In genomic region chr6:122753688-122754056, GRCh38 we compare ENCODE assay signal across 13 cellular contexts. TPM values are rescaled to one million over a fixed set of nuclear protein-coding genes. Genes with fewer than 3 reads are reported as not detected.
DNase-seq lines count a peak whose midpoint lies in the region; ATAC-seq and TF ChIP-seq lines count a peak whose summit lies in the region.
"Had no signal": no experiment of that assay in that cellular context is flagged by ENCODE, and none has a peak within 500 bp of the region (broad histone marks: within the 10 kb centered on the region; RNA-seq: fewer than 3 reads in every experiment).

No MANE protein-coding gene starts in this region.

- intact Hi-C loops in activated CD4-positive, alpha-beta memory T cell treated with anti-CD3 and anti-CD28 coated beads for 36 hours (cut with micrococcal nuclease): no loop called here

- ATAC-seq in stimulated activated memory B cell treated with anti-CD40 and anti-IgM and Interleukin-4, amounts not matched to agents 10 μg/mL and 1 μg/mL and 100 μg/mL, for 72 hours: no peak
- ATAC-seq in HG02885 (IDR thresholded peaks at IDR 0.05; ENCODE audit: poor library complexity, unreplicated experiment): no peak
- no peak for ATAC-seq in HG03342 (IDR thresholded peaks at IDR 0.05; ENCODE audit: unreplicated experiment)

- H3K27me3 Mint-ChIP-seq in stimulated activated memory B cell treated with anti-CD40 and anti-IgM and Interleukin-4, amounts not matched to agents 10 μg/mL and 1 μg/mL and 100 μg/mL, for 72 hours: no peaks in the 10 kb centered on the region
- no peaks in the 10 kb centered on the region for H3K27me3 Mint-ChIP-seq in activated CD4-positive, alpha-beta memory T cell treated with anti-CD3 and anti-CD28 coated beads for 36 hours

- H3K27ac Mint-ChIP-seq in stimulated activated memory B cell treated with anti-CD40 and anti-IgM and Interleukin-4, amounts not matched to agents 10 μg/mL and 1 μg/mL and 100 μg/mL, for 72 hours: no peak overlapping the region
- no peak overlapping the region for H3K27ac Mint-ChIP-seq in activated CD4-positive, alpha-beta memory T cell treated with anti-CD3 and anti-CD28 coated beads for 36 hours

- H3K4me1 Mint-ChIP-seq in stimulated activated memory B cell treated with anti-CD40 and anti-IgM and Interleukin-4, amounts not matched to agents 10 μg/mL and 1 μg/mL and 100 μg/mL, for 72 hours: peaks cover 18% of the 10 kb centered on the region
- peaks cover 8% of the 10 kb centered on the region for H3K4me1 Mint-ChIP-seq in activated CD4-positive, alpha-beta memory T cell treated with anti-CD3 and anti-CD28 coated beads for 36 hours (ENCODE audit: low read depth)

- no peak overlapping the region for H3K4me3 ChIP-seq in fibroblast of villous mesenchyme (ENCODE audit: low read depth, low read length)
- H3K4me3 ChIP-seq: suprapubic skin had no signal

- no peaks in the 10 kb centered on the region for H3K36me3 Mint-ChIP-seq in stimulated activated memory B cell treated with anti-CD40 and anti-IgM and Interleukin-4, amounts not matched to agents 10 μg/mL and 1 μg/mL and 100 μg/mL, for 72 hours
- H3K36me3 Mint-ChIP-seq in activated CD4-positive, alpha-beta memory T cell treated with anti-CD3 and anti-CD28 coated beads for 36 hours: no peaks in the 10 kb centered on the region
- H3K36me3 Mint-ChIP-seq: immature natural killer cell had no signal

- H3K4me3 Mint-ChIP-seq in stimulated activated memory B cell treated with anti-CD40 and anti-IgM and Interleukin-4, amounts not matched to agents 10 μg/mL and 1 μg/mL and 100 μg/mL, for 72 hours: peak overlapping the region; percentile 39
- no peak overlapping the region for H3K4me3 Mint-ChIP-seq in activated CD4-positive, alpha-beta memory T cell treated with anti-CD3 and anti-CD28 coated beads for 36 hours
- H3K4me3 Mint-ChIP-seq: immature natural killer cell had no signal

- POLR2A ChIA-PET in activated CD4-positive, alpha-beta memory T cell treated with anti-CD3 and anti-CD28 coated beads for 36 hours (lab: Charles Lee): no interaction called here

- DNase-seq in HCEC 1CT (peak; percentile 9), OCI-M1 (lab: John Stamatoyannopoulos, UW) (peak; percentile 42), fibroblast of villous mesenchyme (ENCODE audit: low read depth) (peak; percentile 37)
- DNase-seq in activated CD4-positive, alpha-beta memory T cell treated with anti-CD3 and anti-CD28 coated beads for 36 hours: no peak
- DNase-seq: aorta; immature natural killer cell; NCI-H748 treated with DMSO at 0.1 percent for 48 hours; stimulated activated CD4-positive, alpha-beta T cell treated with anti-CD3 and anti-CD28 coated beads, Interleukin-4, amount 100 ng/mL, for 24 hours had no signal

- no peak for TF ChIP-seq CTCF in fibroblast of villous mesenchyme (IDR thresholded peaks at IDR 0.05; ENCODE audit: insufficient read depth, low read depth, low read length)

- CTCF ChIA-PET in activated CD4-positive, alpha-beta memory T cell treated with anti-CD3 and anti-CD28 coated beads for 36 hours (lab: Charles Lee): no interaction called here

- H3K9me3 Mint-ChIP-seq in stimulated activated memory B cell treated with anti-CD40 and anti-IgM and Interleukin-4, amounts not matched to agents 10 μg/mL and 1 μg/mL and 100 μg/mL, for 72 hours: no peaks in the 10 kb centered on the region
- H3K9me3 Mint-ChIP-seq in activated CD4-positive, alpha-beta memory T cell treated with anti-CD3 and anti-CD28 coated beads for 36 hours: no peaks in the 10 kb centered on the region
- H3K9me3 Mint-ChIP-seq: immature natural killer cell had no signal

RNA-seq across cellular contexts. Expression of gene FABP7, which starts 25.8 kb away (rescaled TPM):
- total RNA-seq in fibroblast of villous mesenchyme: not detected in 2 replicates
- not detected for total RNA-seq in activated CD4-positive, alpha-beta memory T cell treated with anti-CD3 and anti-CD28 coated beads for 36 hours
- total RNA-seq: aorta; T-helper 1 cell treated with Interleukin-12 subunit alpha and Interleukin-12 subunit beta and Interleukin-4 antibody, amounts not matched to agents 30 ng/mL and 1 ng/mL, for 36 hours had no signal

RNA-seq across cellular contexts. Expression of gene SMPDL3A, which starts 35.4 kb away (rescaled TPM):
- 13.4 and 21.3 TPM in 2 replicates for total RNA-seq in fibroblast of villous mesenchyme
- total RNA-seq in activated CD4-positive, alpha-beta memory T cell treated with anti-CD3 and anti-CD28 coated beads for 36 hours: under 1 TPM; 0.17 to 0.21 TPM

Comparison
In these comparisons a context has a peak if more than half of its experiments do, and no peak if none do; other contexts are left out.
1. RNA of gene SMPDL3A, which starts 35.4 kb away (total RNA-seq): 13.4 to 21.3 TPM in fibroblast of villous mesenchyme; 0.17 to 0.21 TPM in activated CD4-positive, alpha-beta memory T cell treated with anti-CD3 and anti-CD28 coated beads for 36 hours; every median in the first group is over 10 times any median in the second.